In genomic region chr7:102843850-102844249, GRCh38 we compare ENCODE assay signal across 14 cellular contexts.
DNase-seq lines count a peak whose midpoint lies in the region; ATAC-seq and TF ChIP-seq lines count a peak whose summit lies in the region.
"Had no signal": no experiment of that assay in that cellular context is flagged by ENCODE, and none has a peak within 500 bp of the region (broad histone marks: within the 10 kb centered on the region; RNA-seq: fewer than 3 reads in every experiment).

No MANE protein-coding gene starts in this region.

- H2AFZ ChIP-seq in smooth muscle cell (ENCODE audit: low read depth): no peak overlapping the region

- no peak overlapping the region for H3K4me3 Mint-ChIP-seq in activated T-helper 17 cell treated with anti-CD3 and anti-CD28 coated beads, Interleukin-2, amount 50 U/mL, for 72 hours

- H3K9me3 Mint-ChIP-seq in activated T-helper 17 cell treated with anti-CD3 and anti-CD28 coated beads, Interleukin-2, amount 50 U/mL, for 72 hours: no peaks in the 10 kb centered on the region

- no peak overlapping the region for H3K9ac ChIP-seq in smooth muscle cell (ENCODE audit: low read depth)

- no peak overlapping the region for H3K4me3 ChIP-seq in smooth muscle cell

- H3K9me3 ChIP-seq in smooth muscle cell (replicated peaks; ENCODE audit: low read depth): no peaks in the 10 kb centered on the region

- ATAC-seq in GM18861 (IDR thresholded peaks at IDR 0.05; ENCODE audit: unreplicated experiment): peak; percentile 88
- ATAC-seq in GM21447 (IDR thresholded peaks at IDR 0.05; ENCODE audit: unreplicated experiment): peak; percentile 90
- peak; percentile 71 for ATAC-seq in HG03280 (IDR thresholded peaks at IDR 0.05; ENCODE audit: unreplicated experiment)
- ATAC-seq in activated T-helper 17 cell treated with anti-CD3 and anti-CD28 coated beads, Interleukin-2, amount 50 U/mL, for 72 hours (replicated peaks): peak; percentile 67

- H3K36me3 ChIP-seq in smooth muscle cell (ENCODE audit: low read depth): no peaks in the 10 kb centered on the region

- no peaks in the 10 kb centered on the region for H3F3A ChIP-seq in smooth muscle cell (ENCODE audit: low read depth)

- no peaks in the 10 kb centered on the region for H3K27me3 Mint-ChIP-seq in activated T-helper 17 cell treated with anti-CD3 and anti-CD28 coated beads, Interleukin-2, amount 50 U/mL, for 72 hours

- H3K27me3 ChIP-seq in smooth muscle cell (ENCODE audit: low read depth): no peaks in the 10 kb centered on the region

- H3K4me2 ChIP-seq in smooth muscle cell: no peak overlapping the region

- DNase-seq in NCI-H1417 (lab: John Stamatoyannopoulos, UW) (no peak), smooth muscle cell (lab: John Stamatoyannopoulos, UW; ENCODE audit: unreplicated experiment) (no peak), NCI-H748 treated with DMSO at 0.1 percent for 48 hours (lab: John Stamatoyannopoulos, UW) (no peak)
- DNase-seq in NK-92 treated with Interleukin-12 subunit alpha and Interleukin-12 subunit beta, amount 100 ng/mL, for 24 hours (lab: John Stamatoyannopoulos, UW): no peak
- DNase-seq: caudate nucleus; DND-41; GOT3; kidney glomerular epithelial cell; NCI-H524; stimulated activated CD4-positive, alpha-beta T cell treated with anti-CD3 and anti-CD28 coated beads, Interleukin-4, amount 100 ng/mL, for 1 hour had no signal

- no peaks in the 10 kb centered on the region for H3K4me1 Mint-ChIP-seq in activated T-helper 17 cell treated with anti-CD3 and anti-CD28 coated beads, Interleukin-2, amount 50 U/mL, for 72 hours

- no peaks in the 10 kb centered on the region for H3K36me3 Mint-ChIP-seq in activated T-helper 17 cell treated with anti-CD3 and anti-CD28 coated beads, Interleukin-2, amount 50 U/mL, for 72 hours (ENCODE audit: low read depth)

- H3K79me2 ChIP-seq in smooth muscle cell (ENCODE audit: low read depth): no peaks in the 10 kb centered on the region

- 98% methylated on average over 3 of the region's 3 CpGs for WGBS in smooth muscle cell (ENCODE audit: low lambda C conversion rate)

- TF ChIP-seq CTCF in smooth muscle cell (IDR thresholded peaks at IDR 0.05; ENCODE audit: borderline replicate concordance, insufficient read depth, poor library complexity, severe bottlenecking): no peak

- H3K4me1 ChIP-seq in smooth muscle cell (ENCODE audit: low read depth): no peaks in the 10 kb centered on the region

- H3K27ac ChIP-seq in smooth muscle cell (ENCODE audit: low read depth): no peak overlapping the region

- H4K20me1 ChIP-seq in smooth muscle cell (ENCODE audit: low read depth): no peaks in the 10 kb centered on the region

- no peak overlapping the region for H3K27ac Mint-ChIP-seq in activated T-helper 17 cell treated with anti-CD3 and anti-CD28 coated beads, Interleukin-2, amount 50 U/mL, for 72 hours
